Comparison of ENCODE assay signal across 1 cellular context in the genomic region with DNA sequence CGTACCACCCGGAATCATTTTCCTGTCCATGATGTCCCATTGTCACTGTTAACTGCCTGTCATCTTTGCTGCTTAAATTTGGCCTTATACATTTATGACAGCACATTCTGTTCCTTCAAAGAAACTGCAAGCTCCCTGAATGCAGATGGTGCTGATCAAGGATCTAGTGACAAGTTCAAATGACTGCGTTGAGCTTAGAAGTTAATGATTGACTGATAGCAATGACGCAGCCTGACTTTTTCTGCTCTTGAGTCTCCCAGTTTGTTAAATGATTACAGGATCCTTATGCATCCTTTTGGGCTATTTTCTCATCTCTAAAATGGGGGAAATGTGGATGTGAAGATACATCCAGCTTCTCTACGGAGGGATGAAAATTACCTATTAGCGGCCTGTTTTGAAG.
TF ChIP-seq lines count a peak whose summit lies in the region.

No MANE protein-coding gene starts in this region.

TF ChIP-seq in HepG2, 621 proteins besides CTCF, POLR2A, EP300 and RAD21:
- TF ChIP-seq NCOA1 (CRISPR knock-in tag; IDR thresholded peaks at IDR 0.05) (no peak), IRX3 (CRISPR knock-in tag; IDR thresholded peaks at IDR 0.05; ENCODE audit: borderline replicate concordance, low read depth) (no peak), ZNF564 (CRISPR knock-in tag; IDR thresholded peaks at IDR 0.05) (no peak), SIX1 (CRISPR knock-in tag; IDR thresholded peaks at IDR 0.05; ENCODE audit: borderline replicate concordance) (no peak), SPEN (CRISPR knock-in tag; IDR thresholded peaks at IDR 0.05; ENCODE audit: low read depth) (no peak), BRD4 (CRISPR knock-in tag; IDR thresholded peaks at IDR 0.05) (no peak), HES4 (CRISPR knock-in tag; IDR thresholded peaks at IDR 0.05; ENCODE audit: borderline replicate concordance) (no peak), EHMT2 (IDR thresholded peaks at IDR 0.05; ENCODE audit: borderline replicate concordance, low read depth, low read length) (no peak), NR2F1 (CRISPR knock-in tag; IDR thresholded peaks at IDR 0.05) (no peak), ZSCAN20 (CRISPR knock-in tag; IDR thresholded peaks at IDR 0.05; ENCODE audit: borderline replicate concordance) (no peak), SIX4 (CRISPR knock-in tag; IDR thresholded peaks at IDR 0.05) (no peak), ASH2L (IDR thresholded peaks at IDR 0.05; ENCODE audit: insufficient read length, low read depth, low read length) (no peak)
- TF ChIP-seq, protein P1, sequence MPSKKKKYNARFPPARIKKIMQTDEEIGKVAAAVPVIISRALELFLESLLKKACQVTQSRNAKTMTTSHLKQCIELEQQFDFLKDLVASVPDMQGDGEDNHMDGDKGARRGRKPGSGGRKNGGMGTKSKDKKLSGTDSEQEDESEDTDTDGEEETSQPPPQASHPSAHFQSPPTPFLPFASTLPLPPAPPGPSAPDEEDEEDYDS (CRISPR knock-in tag; IDR thresholded peaks at IDR 0.05): no peak
- TF ChIP-seq, protein P2, sequence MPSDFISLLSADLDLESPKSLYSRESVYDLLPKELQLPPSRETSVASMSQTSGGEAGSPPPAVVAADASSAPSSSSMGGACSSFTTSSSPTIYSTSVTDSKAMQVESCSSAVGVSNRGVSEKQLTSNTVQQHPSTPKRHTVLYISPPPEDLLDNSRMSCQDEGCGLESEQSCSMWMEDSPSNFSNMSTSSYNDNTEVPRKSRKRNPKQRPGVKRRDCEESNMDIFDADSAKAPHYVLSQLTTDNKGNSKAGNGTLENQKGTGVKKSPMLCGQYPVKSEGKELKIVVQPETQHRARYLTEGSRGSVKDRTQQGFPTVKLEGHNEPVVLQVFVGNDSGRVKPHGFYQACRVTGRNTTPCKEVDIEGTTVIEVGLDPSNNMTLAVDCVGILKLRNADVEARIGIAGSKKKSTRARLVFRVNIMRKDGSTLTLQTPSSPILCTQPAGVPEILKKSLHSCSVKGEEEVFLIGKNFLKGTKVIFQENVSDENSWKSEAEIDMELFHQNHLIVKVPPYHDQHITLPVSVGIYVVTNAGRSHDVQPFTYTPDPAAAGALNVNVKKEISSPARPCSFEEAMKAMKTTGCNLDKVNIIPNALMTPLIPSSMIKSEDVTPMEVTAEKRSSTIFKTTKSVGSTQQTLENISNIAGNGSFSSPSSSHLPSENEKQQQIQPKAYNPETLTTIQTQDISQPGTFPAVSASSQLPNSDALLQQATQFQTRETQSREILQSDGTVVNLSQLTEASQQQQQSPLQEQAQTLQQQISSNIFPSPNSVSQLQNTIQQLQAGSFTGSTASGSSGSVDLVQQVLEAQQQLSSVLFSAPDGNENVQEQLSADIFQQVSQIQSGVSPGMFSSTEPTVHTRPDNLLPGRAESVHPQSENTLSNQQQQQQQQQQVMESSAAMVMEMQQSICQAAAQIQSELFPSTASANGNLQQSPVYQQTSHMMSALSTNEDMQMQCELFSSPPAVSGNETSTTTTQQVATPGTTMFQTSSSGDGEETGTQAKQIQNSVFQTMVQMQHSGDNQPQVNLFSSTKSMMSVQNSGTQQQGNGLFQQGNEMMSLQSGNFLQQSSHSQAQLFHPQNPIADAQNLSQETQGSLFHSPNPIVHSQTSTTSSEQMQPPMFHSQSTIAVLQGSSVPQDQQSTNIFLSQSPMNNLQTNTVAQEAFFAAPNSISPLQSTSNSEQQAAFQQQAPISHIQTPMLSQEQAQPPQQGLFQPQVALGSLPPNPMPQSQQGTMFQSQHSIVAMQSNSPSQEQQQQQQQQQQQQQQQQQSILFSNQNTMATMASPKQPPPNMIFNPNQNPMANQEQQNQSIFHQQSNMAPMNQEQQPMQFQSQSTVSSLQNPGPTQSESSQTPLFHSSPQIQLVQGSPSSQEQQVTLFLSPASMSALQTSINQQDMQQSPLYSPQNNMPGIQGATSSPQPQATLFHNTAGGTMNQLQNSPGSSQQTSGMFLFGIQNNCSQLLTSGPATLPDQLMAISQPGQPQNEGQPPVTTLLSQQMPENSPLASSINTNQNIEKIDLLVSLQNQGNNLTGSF (CRISPR knock-in tag; IDR thresholded peaks at IDR 0.05): no peak
- TF ChIP-seq, protein P3, sequence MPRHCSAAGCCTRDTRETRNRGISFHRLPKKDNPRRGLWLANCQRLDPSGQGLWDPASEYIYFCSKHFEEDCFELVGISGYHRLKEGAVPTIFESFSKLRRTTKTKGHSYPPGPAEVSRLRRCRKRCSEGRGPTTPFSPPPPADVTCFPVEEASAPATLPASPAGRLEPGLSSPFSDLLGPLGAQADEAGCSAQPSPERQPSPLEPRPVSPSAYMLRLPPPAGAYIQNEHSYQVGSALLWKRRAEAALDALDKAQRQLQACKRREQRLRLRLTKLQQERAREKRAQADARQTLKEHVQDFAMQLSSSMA (CRISPR knock-in tag; IDR thresholded peaks at IDR 0.05): no peak
- TF ChIP-seq, protein P4, sequence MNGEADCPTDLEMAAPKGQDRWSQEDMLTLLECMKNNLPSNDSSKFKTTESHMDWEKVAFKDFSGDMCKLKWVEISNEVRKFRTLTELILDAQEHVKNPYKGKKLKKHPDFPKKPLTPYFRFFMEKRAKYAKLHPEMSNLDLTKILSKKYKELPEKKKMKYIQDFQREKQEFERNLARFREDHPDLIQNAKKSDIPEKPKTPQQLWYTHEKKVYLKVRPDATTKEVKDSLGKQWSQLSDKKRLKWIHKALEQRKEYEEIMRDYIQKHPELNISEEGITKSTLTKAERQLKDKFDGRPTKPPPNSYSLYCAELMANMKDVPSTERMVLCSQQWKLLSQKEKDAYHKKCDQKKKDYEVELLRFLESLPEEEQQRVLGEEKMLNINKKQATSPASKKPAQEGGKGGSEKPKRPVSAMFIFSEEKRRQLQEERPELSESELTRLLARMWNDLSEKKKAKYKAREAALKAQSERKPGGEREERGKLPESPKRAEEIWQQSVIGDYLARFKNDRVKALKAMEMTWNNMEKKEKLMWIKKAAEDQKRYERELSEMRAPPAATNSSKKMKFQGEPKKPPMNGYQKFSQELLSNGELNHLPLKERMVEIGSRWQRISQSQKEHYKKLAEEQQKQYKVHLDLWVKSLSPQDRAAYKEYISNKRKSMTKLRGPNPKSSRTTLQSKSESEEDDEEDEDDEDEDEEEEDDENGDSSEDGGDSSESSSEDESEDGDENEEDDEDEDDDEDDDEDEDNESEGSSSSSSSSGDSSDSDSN (CRISPR knock-in tag; IDR thresholded peaks at IDR 0.05): no peak
- TF ChIP-seq, protein P5, sequence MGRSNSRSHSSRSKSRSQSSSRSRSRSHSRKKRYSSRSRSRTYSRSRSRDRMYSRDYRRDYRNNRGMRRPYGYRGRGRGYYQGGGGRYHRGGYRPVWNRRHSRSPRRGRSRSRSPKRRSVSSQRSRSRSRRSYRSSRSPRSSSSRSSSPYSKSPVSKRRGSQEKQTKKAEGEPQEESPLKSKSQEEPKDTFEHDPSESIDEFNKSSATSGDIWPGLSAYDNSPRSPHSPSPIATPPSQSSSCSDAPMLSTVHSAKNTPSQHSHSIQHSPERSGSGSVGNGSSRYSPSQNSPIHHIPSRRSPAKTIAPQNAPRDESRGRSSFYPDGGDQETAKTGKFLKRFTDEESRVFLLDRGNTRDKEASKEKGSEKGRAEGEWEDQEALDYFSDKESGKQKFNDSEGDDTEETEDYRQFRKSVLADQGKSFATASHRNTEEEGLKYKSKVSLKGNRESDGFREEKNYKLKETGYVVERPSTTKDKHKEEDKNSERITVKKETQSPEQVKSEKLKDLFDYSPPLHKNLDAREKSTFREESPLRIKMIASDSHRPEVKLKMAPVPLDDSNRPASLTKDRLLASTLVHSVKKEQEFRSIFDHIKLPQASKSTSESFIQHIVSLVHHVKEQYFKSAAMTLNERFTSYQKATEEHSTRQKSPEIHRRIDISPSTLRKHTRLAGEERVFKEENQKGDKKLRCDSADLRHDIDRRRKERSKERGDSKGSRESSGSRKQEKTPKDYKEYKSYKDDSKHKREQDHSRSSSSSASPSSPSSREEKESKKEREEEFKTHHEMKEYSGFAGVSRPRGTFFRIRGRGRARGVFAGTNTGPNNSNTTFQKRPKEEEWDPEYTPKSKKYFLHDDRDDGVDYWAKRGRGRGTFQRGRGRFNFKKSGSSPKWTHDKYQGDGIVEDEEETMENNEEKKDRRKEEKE (IDR thresholded peaks at IDR 0.05): no peak
